In genomic region chr14:76086636-76087035, GRCh38 we compare ENCODE assay signal across 1 cellular context.
TF ChIP-seq lines count a peak whose summit lies in the region.

No MANE protein-coding gene starts in this region.

TF ChIP-seq in H1, 55 proteins besides CTCF, POLR2A, EP300 and RAD21 (continued from another document):
- no peak for TF ChIP-seq BACH1 (IDR thresholded peaks at IDR 0.05; ENCODE audit: low read length)
- TF ChIP-seq CHD2 (IDR thresholded peaks at IDR 0.05; ENCODE audit: low read length): no peak
- no peak for TF ChIP-seq CHD1 (IDR thresholded peaks at IDR 0.05; ENCODE audit: low read depth, low read length)
- TF ChIP-seq ATF3 (IDR thresholded peaks at IDR 0.05; ENCODE audit: insufficient read depth, low read depth, low read length): no peak
- no peak for TF ChIP-seq CBX8 (IDR thresholded peaks at IDR 0.05; ENCODE audit: borderline replicate concordance, low read depth, low read length)
- no peak for TF ChIP-seq JUND (IDR thresholded peaks at IDR 0.05; ENCODE audit: low read length)
- no peak for TF ChIP-seq POU5F1 (IDR thresholded peaks at IDR 0.05; ENCODE audit: low read depth, low read length)
- no peak for TF ChIP-seq RXRA (IDR thresholded peaks at IDR 0.05; ENCODE audit: insufficient read depth, low read depth, low read length)
- no peak for TF ChIP-seq CREB1 (IDR thresholded peaks at IDR 0.05)
- no peak for TF ChIP-seq SP2 (IDR thresholded peaks at IDR 0.05; ENCODE audit: low read length)
- TF ChIP-seq EGR1 (IDR thresholded peaks at IDR 0.05; ENCODE audit: borderline replicate concordance, low read depth, low read length): no peak
- TF ChIP-seq E2F6 (IDR thresholded peaks at IDR 0.05): no peak
TF ChIP-seq in H1: peak in this region for 0.
